11 cellular contexts compared by ENCODE assay signal in the genomic region with DNA sequence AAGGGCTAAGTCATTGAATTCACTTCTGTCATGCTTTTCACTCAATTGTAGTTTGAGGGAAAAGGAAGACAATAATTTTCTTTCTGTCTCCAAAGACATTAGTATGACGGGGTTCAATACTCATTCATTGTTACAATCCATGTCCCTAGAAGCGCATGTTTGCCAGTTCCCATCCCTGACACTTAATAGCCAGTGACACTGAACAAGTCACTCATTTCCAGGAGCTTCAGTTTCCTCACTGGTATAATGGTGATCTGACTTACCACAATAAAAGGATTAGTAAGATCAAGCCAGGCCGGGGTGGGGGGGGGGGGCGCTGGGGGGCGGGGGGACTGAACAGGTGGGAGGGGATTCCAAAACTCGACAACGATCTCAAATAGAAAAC.
DNase-seq lines count a peak whose midpoint lies in the region; ATAC-seq and TF ChIP-seq lines count a peak whose summit lies in the region.
"Had no signal": no experiment of that assay in that cellular context is flagged by ENCODE, and none has a peak within 500 bp of the region (broad histone marks: within the 10 kb centered on the region; RNA-seq: fewer than 3 reads in every experiment).

No MANE protein-coding gene starts in this region.

- no peak overlapping the region for H4K91ac ChIP-seq in neuronal stem cell (ENCODE audit: low read depth, low read length, poor library complexity)

- peak overlapping the region; percentile 87 for H2AFZ ChIP-seq in neuronal stem cell (ENCODE audit: low read length)

- TF ChIP-seq EP300 in transverse colon (IDR thresholded peaks at IDR 0.05; ENCODE audit: low read depth) = no peak

- H3K9me3 ChIP-seq in breast epithelium = no peaks in the 10 kb centered on the region
- H3K9me3 ChIP-seq in neuronal stem cell (replicated peaks in 1 of 2; ENCODE audit: control insufficient read depth in 2 of 2, insufficient read depth in 1 of 2, low read depth in 1 of 2, low read length in 2 of 2) = no peaks in the 10 kb centered on the region
- no peaks in the 10 kb centered on the region for H3K9me3 ChIP-seq in transverse colon
- H3K9me3 ChIP-seq: colonic mucosa, thoracic aorta had no signal

- no peaks in the 10 kb centered on the region for H3K79me1 ChIP-seq in neuronal stem cell (ENCODE audit: low read depth, low read length)

- H3K27me3 ChIP-seq in breast epithelium (no peaks in the 10 kb centered on the region), neuronal stem cell (ENCODE audit: control insufficient read depth in 3 of 3, insufficient read depth in 3 of 3, low read depth in 1 of 3, low read length in 3 of 3) (no peaks in the 10 kb centered on the region), transverse colon (peaks cover 21% of the 10 kb centered on the region)
- H3K27me3 ChIP-seq: colonic mucosa had no signal

- no peak overlapping the region for H3K4me3 ChIP-seq in breast epithelium
- no peak overlapping the region for H3K4me3 ChIP-seq in neuronal stem cell (ENCODE audit: low read length in 2 of 2)
- no peak overlapping the region for H3K4me3 ChIP-seq in transverse colon
- H3K4me3 ChIP-seq: colonic mucosa had no signal

- DNase-seq in NCI-H510A (lab: John Stamatoyannopoulos, UW) (peak; percentile 11), breast epithelium (ENCODE audit: low spot score in 2 of 2) (no peak), neuronal stem cell (ENCODE audit: low spot score) (no peak), SHP77 (lab: John Stamatoyannopoulos, UW) (no peak), transverse colon (no peak)
- DNase-seq in activated effector memory CD4-positive, alpha-beta T cell treated with Interleukin-2 at 50 U/mL for 16 hours = no peak
- DNase-seq: activated T-cell treated with anti-CD3 and anti-CD28 coated beads, Interleukin-2, amount 50 U/mL, for 1 hour; colonic mucosa had no signal

- H3K36me3 ChIP-seq in breast epithelium = no peaks in the 10 kb centered on the region
- no peaks in the 10 kb centered on the region for H3K36me3 ChIP-seq in neuronal stem cell (replicated peaks in 1 of 2; ENCODE audit: control insufficient read depth in 2 of 2, insufficient read depth in 2 of 2, low read length in 2 of 2)
- H3K36me3 ChIP-seq in transverse colon = no peaks in the 10 kb centered on the region
- H3K36me3 ChIP-seq: colonic mucosa, thoracic aorta had no signal

- no peak overlapping the region for H2BK15ac ChIP-seq in neuronal stem cell (ENCODE audit: low read length)

- TF ChIP-seq CTCF in C4-2B (conservative IDR thresholded peaks at IDR 0.05) = no peak
- TF ChIP-seq CTCF in breast epithelium (IDR thresholded peaks at IDR 0.05) = no peak
- TF ChIP-seq CTCF in transverse colon (IDR thresholded peaks at IDR 0.05) = no peak

- H2BK5ac ChIP-seq in neuronal stem cell (ENCODE audit: low read length) = no peak overlapping the region

- no peak overlapping the region for H2AK5ac ChIP-seq in neuronal stem cell (ENCODE audit: low read depth, low read length)

- H3K4ac ChIP-seq in neuronal stem cell (ENCODE audit: low read length) = no peak overlapping the region

- H2BK12ac ChIP-seq in neuronal stem cell (ENCODE audit: low read length) = no peak overlapping the region

- H3K27ac ChIP-seq in C4-2B (peak overlapping the region; percentile 31; the same call in 1 of the 2 replicates), breast epithelium (peak overlapping the region; percentile 72 to 76), neuronal stem cell (replicated peaks; ENCODE audit: low read length) (no peak overlapping the region), transverse colon (peak overlapping the region in 1 of 4 donors; percentile 59)
- H3K27ac ChIP-seq: colonic mucosa had no signal

- in situ Hi-C loops in transverse colon (cut with MboI; ENCODE audit: low pct_ligation_motif_present in 1 of 4, low pct_unique_long_range_greater_than_20kb in 1 of 4, low sequenced_read_pairs in 3 of 4) = loop anchor here (10.0 to 25.0 kb wide), 3 partner anchors 66 to 126 kb away; no protein-coding TSS in a partner anchor

- H3K14ac ChIP-seq in neuronal stem cell (ENCODE audit: low read length) = no peak overlapping the region

- no peak for ATAC-seq in HG03571 (IDR thresholded peaks at IDR 0.05; ENCODE audit: unreplicated experiment)

- intact Hi-C loops in breast epithelium (cut with DNase I; ENCODE audit: low total_unique reads) = loop anchor here (2.0 kb wide), 1 partner anchor 118 kb away; no protein-coding TSS in a partner anchor
- intact Hi-C loops in transverse colon (cut with DNase I; ENCODE audit: low total_unique reads) = loop anchor here (5.0 kb wide), 2 partner anchors 69 to 124 kb away; no protein-coding TSS in a partner anchor

- WGBS in neuronal stem cell (ENCODE audit: extremely low coverage in 2 of 2, insufficient read length in 2 of 2, insufficient replicate concordance in 1 of 2), 2 donors = no CpG with 5 or more reads among the region's 7 CpGs
- WGBS in transverse colon (ENCODE audit: low coverage in 1 of 2), 2 donors = 28 to 29% methylated on average over 5 to 7 of the region's 7 CpGs

- H4K8ac ChIP-seq in neuronal stem cell (ENCODE audit: low read depth, low read length) = no peak overlapping the region

- H3K4me2 ChIP-seq in neuronal stem cell (ENCODE audit: insufficient read depth, low read length, poor library complexity, severe bottlenecking) = no peak overlapping the region

- H3K4me1 ChIP-seq in breast epithelium = no peaks in the 10 kb centered on the region
- peaks cover 3 to 20% of the 10 kb centered on the region in 2 donors for H3K4me1 ChIP-seq in neuronal stem cell (ENCODE audit: control insufficient read depth in 2 of 2, insufficient read depth in 1 of 2, low read depth in 1 of 2, low read length in 2 of 2)
- H3K4me1 ChIP-seq in transverse colon = peaks cover 0 to 21% (median 2%) of the 10 kb centered on the region in 4 donors
- H3K4me1 ChIP-seq: colonic mucosa had no signal

- no peak overlapping the region for H3K9ac ChIP-seq in neuronal stem cell (ENCODE audit: low read depth, low read length, poor library complexity)

- no peak overlapping the region for H3K18ac ChIP-seq in neuronal stem cell (ENCODE audit: low read length)

- H2BK120ac ChIP-seq in neuronal stem cell (ENCODE audit: low read depth, low read length) = no peak overlapping the region

- TF ChIP-seq POLR2A in breast epithelium (IDR thresholded peaks at IDR 0.05) = no peak
- no peak for TF ChIP-seq POLR2A in transverse colon (IDR thresholded peaks at IDR 0.05)

- H3K23ac ChIP-seq in neuronal stem cell (ENCODE audit: low read depth, low read length, poor library complexity) = no peak overlapping the region
